9 cellular contexts compared by ENCODE assay signal in genomic region chr15:53978248-53978906, GRCh38. TPM values are rescaled to one million over a fixed set of nuclear protein-coding genes. Genes with fewer than 3 reads are reported as not detected.
A peak's percentile ranks its signal among the peaks of the same experiment; 100 is the strongest.
DNase-seq lines count a peak whose midpoint lies in the region; ATAC-seq and TF ChIP-seq lines count a peak whose summit lies in the region.
"Had no signal": no experiment of that assay in that cellular context is flagged by ENCODE, and none has a peak within 500 bp of the region (broad histone marks: within the 10 kb centered on the region; RNA-seq: fewer than 3 reads in every experiment).

UNC13C (plus strand) TSS chr15:53978441; CDS start chr15:54012904, 34,463 bp downstream.

- H3K4me3 Mint-ChIP-seq in activated T-cell treated with anti-CD3 and anti-CD28 coated beads, Interleukin-2, amount 50 U/mL, for 4 hours = no peak within 1 kb of the TSS
- H3K4me3 Mint-ChIP-seq: stimulated activated naive CD8-positive, alpha-beta T cell treated with anti-CD3 and anti-CD28 coated beads, Interleukin-15, Interleukin-2, amounts not matched to agents 100 ng/mL and 50 ng/mL, for 24 hours had no signal

- peak; percentile 79 for ATAC-seq in foreskin keratinocyte
- ATAC-seq in activated T-cell treated with anti-CD3 and anti-CD28 coated beads, Interleukin-2, amount 50 U/mL, for 4 hours = no peak
- ATAC-seq in GM18519 (IDR thresholded peaks at IDR 0.05; ENCODE audit: low FRiP score, unreplicated experiment) = no peak

- H3K27me3 ChIP-seq in foreskin keratinocyte = peaks cover 36% of the 10 kb centered on the region
- peaks cover 0 to 31% (median 6%) of the 10 kb centered on the region in 3 experiments for H3K27me3 ChIP-seq in neuronal stem cell (ENCODE audit: control insufficient read depth in 3 of 3, insufficient read depth in 3 of 3, low read depth in 1 of 3, low read length in 3 of 3)
- peaks cover 35% of the 10 kb centered on the region for H3K27me3 ChIP-seq in A673 (replicated peaks; ENCODE audit: insufficient read depth, low read depth, low read length, poor library complexity)

- TF ChIP-seq CTCF in foreskin keratinocyte (conservative IDR thresholded peaks at IDR 0.05) (no peak), A673 (conservative IDR thresholded peaks at IDR 0.05; ENCODE audit: low read depth, low read length) (no peak)

- no peak within 1 kb of the TSS for H2BK120ac ChIP-seq in neuronal stem cell (ENCODE audit: low read depth, low read length)

- H3K36me3 Mint-ChIP-seq in activated T-cell treated with anti-CD3 and anti-CD28 coated beads, Interleukin-2, amount 50 U/mL, for 4 hours (ENCODE audit: insufficient read depth) = no peaks in the 10 kb centered on the region

- H2BK15ac ChIP-seq in neuronal stem cell (ENCODE audit: low read length) = no peak within 1 kb of the TSS

- no peak within 1 kb of the TSS for H4K8ac ChIP-seq in neuronal stem cell (ENCODE audit: low read depth, low read length)

- no peak within 1 kb of the TSS for H2AK5ac ChIP-seq in neuronal stem cell (ENCODE audit: low read depth, low read length)

- peak within 1 kb of the TSS; percentile 63 for H3K4me2 ChIP-seq in neuronal stem cell (ENCODE audit: insufficient read depth, low read length, poor library complexity, severe bottlenecking)

- H3K14ac ChIP-seq in neuronal stem cell (ENCODE audit: low read length) = no peak within 1 kb of the TSS

- H3K4ac ChIP-seq in neuronal stem cell (ENCODE audit: low read length) = no peak within 1 kb of the TSS

- H3K4me3 ChIP-seq in neuronal stem cell (ENCODE audit: low read length in 2 of 2) = peak within 1 kb of the TSS in 1 of 2 donors; percentile 75
- no peak within 1 kb of the TSS for H3K4me3 ChIP-seq in A673 (ENCODE audit: low read depth, low read length, poor library complexity, severe bottlenecking)

- no peak within 1 kb of the TSS for H2BK12ac ChIP-seq in neuronal stem cell (ENCODE audit: low read length)

- peak within 1 kb of the TSS; percentile 48 for H3K18ac ChIP-seq in neuronal stem cell (ENCODE audit: low read length)

- H3K36me3 ChIP-seq in neuronal stem cell (replicated peaks in 1 of 2; ENCODE audit: control insufficient read depth in 2 of 2, insufficient read depth in 2 of 2, low read length in 2 of 2) (no peaks in the 10 kb centered on the region), A673 (ENCODE audit: insufficient read depth, low read length, poor library complexity, severe bottlenecking) (no peaks in the 10 kb centered on the region)

- H4K91ac ChIP-seq in neuronal stem cell (ENCODE audit: low read depth, low read length, poor library complexity) = no peak within 1 kb of the TSS

- H3K27ac ChIP-seq in foreskin keratinocyte = no peak within 1 kb of the TSS
- no peak within 1 kb of the TSS for H3K27ac ChIP-seq in neuronal stem cell (replicated peaks; ENCODE audit: low read length)
- H3K27ac ChIP-seq in A673 (ENCODE audit: low read depth, low read length, poor library complexity, severe bottlenecking) = no peak within 1 kb of the TSS

- no TSS peak for BruUV-seq in A673 (replicated peaks; lab: Mats Ljungman, UMichigan)

- H3K23ac ChIP-seq in neuronal stem cell (ENCODE audit: low read depth, low read length, poor library complexity) = no peak within 1 kb of the TSS

- CTCF ChIA-PET in A673 (lab: Charles Lee) = no interaction called here

- H3K4me1 Mint-ChIP-seq in activated T-cell treated with anti-CD3 and anti-CD28 coated beads, Interleukin-2, amount 50 U/mL, for 4 hours (ENCODE audit: low read depth) = no peaks in the 10 kb centered on the region

- peak; percentile 41 for DNase-seq in DMS79 treated with DMSO at 0.1 percent for 48 hours (lab: John Stamatoyannopoulos, UW)
- peak; percentile 3 for DNase-seq in NCI-H526 treated with DMSO at 0.1 percent for 48 hours (lab: John Stamatoyannopoulos, UW)
- peak in 1 of 2 donors; percentile 13 for DNase-seq in foreskin keratinocyte
- DNase-seq in neuronal stem cell (ENCODE audit: low spot score) = peak; percentile 47
- no peak for DNase-seq in A673 (ENCODE audit: low spot score)
- no peak for DNase-seq in activated T-cell treated with anti-CD3 and anti-CD28 coated beads, Interleukin-2, amount 50 U/mL, for 4 hours
- DNase-seq in activated CD4-positive, alpha-beta T cell treated with anti-CD3 and anti-CD28 coated beads, Interleukin-2, amount 50 U/mL, for 48 hours = no peak

- POLR2A ChIA-PET in A673 (lab: Charles Lee; ENCODE audit: low non-redundant PET) = no interaction called here

- intact Hi-C loops in A673 (cut with micrococcal nuclease; ENCODE audit: unreplicated experiment) = no loop called here

- no peak within 1 kb of the TSS for H3K9ac ChIP-seq in neuronal stem cell (ENCODE audit: low read depth, low read length, poor library complexity)

- H3K9me3 ChIP-seq in neuronal stem cell (replicated peaks in 1 of 2; ENCODE audit: control insufficient read depth in 2 of 2, insufficient read depth in 1 of 2, low read depth in 1 of 2, low read length in 2 of 2) (no peaks in the 10 kb centered on the region), A673 (ENCODE audit: low read depth, low read length, poor library complexity, severe bottlenecking) (peaks cover 7% of the 10 kb centered on the region)

- H3K4me1 ChIP-seq in foreskin keratinocyte = no peaks in the 10 kb centered on the region
- peaks cover 0 to 2% of the 10 kb centered on the region in 2 donors for H3K4me1 ChIP-seq in neuronal stem cell (ENCODE audit: control insufficient read depth in 2 of 2, insufficient read depth in 1 of 2, low read depth in 1 of 2, low read length in 2 of 2)
- no peaks in the 10 kb centered on the region for H3K4me1 ChIP-seq in A673 (ENCODE audit: insufficient read depth, low read length, poor library complexity, severe bottlenecking)

- H2BK5ac ChIP-seq in neuronal stem cell (ENCODE audit: low read length) = no peak within 1 kb of the TSS

- peaks cover 13% of the 10 kb centered on the region for H3K27me3 Mint-ChIP-seq in activated T-cell treated with anti-CD3 and anti-CD28 coated beads, Interleukin-2, amount 50 U/mL, for 4 hours (ENCODE audit: low read depth)

- peak within 1 kb of the TSS; percentile 88 for H2AFZ ChIP-seq in neuronal stem cell (ENCODE audit: low read length)

- H3K79me1 ChIP-seq in neuronal stem cell (ENCODE audit: low read depth, low read length) = no peaks in the 10 kb centered on the region

- H3K9me3 Mint-ChIP-seq in activated T-cell treated with anti-CD3 and anti-CD28 coated beads, Interleukin-2, amount 50 U/mL, for 4 hours = no peaks in the 10 kb centered on the region
- H3K9me3 Mint-ChIP-seq: stimulated activated naive CD8-positive, alpha-beta T cell treated with anti-CD3 and anti-CD28 coated beads, Interleukin-15, Interleukin-2, amounts not matched to agents 100 ng/mL and 50 ng/mL, for 24 hours had no signal

- no CpG with 5 or more reads among the region's 30 CpGs for WGBS in neuronal stem cell (ENCODE audit: extremely low coverage in 2 of 2, insufficient read length in 2 of 2, insufficient replicate concordance in 1 of 2), 2 donors

RNA-seq across cellular contexts. Expression of gene UNC13C, which starts in this region (rescaled TPM):
- total RNA-seq in foreskin keratinocyte (not detected in 2 replicates), A673 (2021) (not detected in 2 replicates)
- not detected in 2 replicates for polyA plus RNA-seq in foreskin keratinocyte
- 0.01 TPM for polyA plus RNA-seq in neuronal stem cell (2013, experiment 1 of 2)
- under 0.01 TPM for polyA plus RNA-seq in neuronal stem cell (2013, experiment 2 of 2)
- not detected for total RNA-seq in activated T-cell treated with anti-CD3 and anti-CD28 coated beads, Interleukin-2, amount 50 U/mL, for 4 hours

Comparison
In these comparisons a context has a peak if more than half of its experiments do, and no peak if none do; other contexts are left out.
1. Peak in ATAC-seq in foreskin keratinocyte; RNA of the gene not detected or under 1 TPM.
2. DNase-seq: peak in DMS79 treated with DMSO at 0.1 percent for 48 hours (single experiment), NCI-H526 treated with DMSO at 0.1 percent for 48 hours (single experiment) and neuronal stem cell (single experiment); none in A673 (single experiment), activated T-cell treated with anti-CD3 and anti-CD28 coated beads, Interleukin-2, amount 50 U/mL, for 4 hours (single experiment) and activated CD4-positive, alpha-beta T cell treated with anti-CD3 and anti-CD28 coated beads, Interleukin-2, amount 50 U/mL, for 48 hours (0 of 2).